ENCODE assay signal across 9 cellular contexts in genomic region chr15:83919319-83919830, GRCh38.
DNase-seq lines count a peak whose midpoint lies in the region; ATAC-seq and FAIRE-seq lines count a peak whose summit lies in the region.
"Had no signal": no experiment of that assay in that cellular context is flagged by ENCODE, and none has a peak within 500 bp of the region (broad histone marks: within the 10 kb centered on the region; RNA-seq: fewer than 3 reads in every experiment).

No MANE protein-coding gene starts in this region.

- peaks cover 0 to 9% of the 10 kb centered on the region in 2 donors for H3K4me1 Mint-ChIP-seq in immature natural killer cell

- no peaks in the 10 kb centered on the region for H3K36me3 Mint-ChIP-seq in immature natural killer cell

- peaks cover 0 to 2% (median 0%) of the 10 kb centered on the region in 6 donors for H3K9me3 Mint-ChIP-seq in immature natural killer cell

- peaks cover 0 to 3% (median 1%) of the 10 kb centered on the region in 3 donors for H3K27me3 Mint-ChIP-seq in immature natural killer cell (ENCODE audit: low read depth in 3 of 3)

- DNase-seq in GM18507 (ENCODE audit: extremely low spot score, insufficient read length, low read depth), result no peak
- DNase-seq in immature natural killer cell, result peak; percentile 11 to 37 (median 14)
- no peak for DNase-seq in stimulated activated naive CD4-positive, alpha-beta T cell treated with Interleukin-2 at 50 U/mL for 16 hours (lab: John Stamatoyannopoulos, UW)
- DNase-seq in posterior vena cava (ENCODE audit: low spot score), result no peak
- no peak for DNase-seq in NCI-H748 (lab: John Stamatoyannopoulos, UW; ENCODE audit: unreplicated experiment)
- no peak for DNase-seq in DMS114 treated with DMSO at 0.1 percent for 48 hours (lab: John Stamatoyannopoulos, UW; ENCODE audit: unreplicated experiment)
- DNase-seq: NCI-H2029 treated with DMSO at 0.1 percent for 48 hours had no signal

- intact Hi-C loops in posterior vena cava (cut with DNase I), result no loop called here

- ATAC-seq in GM21360 (IDR thresholded peaks at IDR 0.05; ENCODE audit: unreplicated experiment) (peak; percentile 80), HG03175 (IDR thresholded peaks at IDR 0.05; ENCODE audit: unreplicated experiment) (peak; percentile 73)

- FAIRE-seq in GM18507 (lab: Jason Lieb, UNC), result peak; percentile 77

- H3K27ac Mint-ChIP-seq in immature natural killer cell, result peak overlapping the region; percentile 4 to 76 (median 36)

- H3K4me3 Mint-ChIP-seq in immature natural killer cell, result peak overlapping the region; percentile 6 to 62 (median 26)

Comparison
In these comparisons a context has a peak if more than half of its experiments do, and no peak if none do; other contexts are left out.
1. DNase-seq: peak in immature natural killer cell (3 of 3); none in GM18507 (single experiment), stimulated activated naive CD4-positive, alpha-beta T cell treated with Interleukin-2 at 50 U/mL for 16 hours (single experiment), posterior vena cava (single experiment), NCI-H748 (single experiment) and DMS114 treated with DMSO at 0.1 percent for 48 hours (single experiment).